In genomic region chr11:112174789-112175595, GRCh38 we compare ENCODE assay signal across 8 cellular contexts. TPM values are rescaled to one million over a fixed set of nuclear protein-coding genes. Genes with fewer than 3 reads are reported as not detected.
DNase-seq lines count a peak whose midpoint lies in the region; ATAC-seq and TF ChIP-seq lines count a peak whose summit lies in the region.

BCO2 (plus strand) TSS chr11:112175512; CDS start chr11:112175602, 90 bp downstream.

- no peaks in the 10 kb centered on the region for H3K27me3 ChIP-seq in MM.1S (replicated peaks; ENCODE audit: insufficient read depth, low read length)
- H3K27me3 ChIP-seq in smooth muscle cell (ENCODE audit: low read depth), result no peaks in the 10 kb centered on the region

- H3K4me1 ChIP-seq in MM.1S (ENCODE audit: low read length) (peaks cover 15% of the 10 kb centered on the region), smooth muscle cell (ENCODE audit: low read depth) (no peaks in the 10 kb centered on the region)

- DNase-seq in Ammon's horn (ENCODE audit: low spot score) (peak; percentile 92), MM.1S (peak; percentile 16), choroid plexus epithelial cell (ENCODE audit: low read depth) (peak; percentile 87), islet precursor cell (peak; percentile 82), smooth muscle cell (lab: John Stamatoyannopoulos, UW; ENCODE audit: unreplicated experiment) (peak; percentile 37)
- DNase-seq in T-helper 2 cell treated with Interferon-gamma antibody and Interleukin-4, amounts not matched to agents 5 μg/mL and 100 μg/mL, for 36 hours (ENCODE audit: low spot score), result peak; percentile 41

- TF ChIP-seq CTCF in MM.1S (IDR thresholded peaks at IDR 0.05; ENCODE audit: low read length), result peak; percentile 71
- TF ChIP-seq CTCF in choroid plexus epithelial cell (conservative IDR thresholded peaks at IDR 0.05; ENCODE audit: low read depth, low read length), result peak; percentile 86
- peak; percentile 95 for TF ChIP-seq CTCF in smooth muscle cell (IDR thresholded peaks at IDR 0.05; ENCODE audit: borderline replicate concordance, insufficient read depth, poor library complexity, severe bottlenecking)

- H3K4me2 ChIP-seq in MM.1S (ENCODE audit: low read depth, low read length) (no peak within 1 kb of the TSS), smooth muscle cell (peak within 1 kb of the TSS; percentile 79)

- 3% methylated on average over 11 of the region's 11 CpGs for WGBS in smooth muscle cell (ENCODE audit: low lambda C conversion rate)

- H3K9me2 ChIP-seq in MM.1S (replicated peaks; ENCODE audit: insufficient read depth, low read length), result no peaks in the 10 kb centered on the region

- H3K9ac ChIP-seq in MM.1S (ENCODE audit: low read length), result no peak within 1 kb of the TSS
- peak within 1 kb of the TSS; percentile 76 for H3K9ac ChIP-seq in smooth muscle cell (ENCODE audit: low read depth)

- H3K36me3 Mint-ChIP-seq in T-helper 2 cell treated with Interferon-gamma antibody and Interleukin-4, amounts not matched to agents 5 μg/mL and 100 μg/mL, for 36 hours (ENCODE audit: low read depth), result no peaks in the 10 kb centered on the region

- H3K4me3 ChIP-seq in MM.1S (ENCODE audit: low read length) (no peak within 1 kb of the TSS), choroid plexus epithelial cell (ENCODE audit: low read depth, low read length) (peak within 1 kb of the TSS; percentile 43), smooth muscle cell (peak within 1 kb of the TSS; percentile 41)

- peak within 1 kb of the TSS; percentile 69 for H3K4me3 Mint-ChIP-seq in T-helper 2 cell treated with Interferon-gamma antibody and Interleukin-4, amounts not matched to agents 5 μg/mL and 100 μg/mL, for 36 hours

- H3F3A ChIP-seq in MM.1S (ENCODE audit: insufficient read depth, low read length), result 0 out of 2 replicates have a peak, but pooled peaks cover 4% of the 10 kb centered on the region
- H3F3A ChIP-seq in smooth muscle cell (ENCODE audit: low read depth), result no peaks in the 10 kb centered on the region

- no peaks in the 10 kb centered on the region for H3K9me3 Mint-ChIP-seq in T-helper 2 cell treated with Interferon-gamma antibody and Interleukin-4, amounts not matched to agents 5 μg/mL and 100 μg/mL, for 36 hours

- no peak within 1 kb of the TSS for H3K27ac Mint-ChIP-seq in T-helper 2 cell treated with Interferon-gamma antibody and Interleukin-4, amounts not matched to agents 5 μg/mL and 100 μg/mL, for 36 hours

- H2AFZ ChIP-seq in MM.1S (ENCODE audit: low read length) (no peak within 1 kb of the TSS), smooth muscle cell (ENCODE audit: low read depth) (peak within 1 kb of the TSS; percentile 3)

- H3K9me3 ChIP-seq in MM.1S (replicated peaks; ENCODE audit: insufficient read depth, low read length) (no peaks in the 10 kb centered on the region), smooth muscle cell (replicated peaks; ENCODE audit: low read depth) (no peaks in the 10 kb centered on the region)

- H3K27me3 Mint-ChIP-seq in T-helper 2 cell treated with Interferon-gamma antibody and Interleukin-4, amounts not matched to agents 5 μg/mL and 100 μg/mL, for 36 hours (ENCODE audit: low read depth), result peaks cover 30% of the 10 kb centered on the region

- ATAC-seq in GM19035 (IDR thresholded peaks at IDR 0.05; ENCODE audit: unreplicated experiment) (peak; percentile 46), GM19397 (IDR thresholded peaks at IDR 0.05; ENCODE audit: unreplicated experiment) (no peak)

- no peaks in the 10 kb centered on the region for H3K79me2 ChIP-seq in MM.1S (ENCODE audit: low read length)
- H3K79me2 ChIP-seq in smooth muscle cell (ENCODE audit: low read depth), result no peaks in the 10 kb centered on the region

- peaks cover 7% of the 10 kb centered on the region for H3K4me1 Mint-ChIP-seq in T-helper 2 cell treated with Interferon-gamma antibody and Interleukin-4, amounts not matched to agents 5 μg/mL and 100 μg/mL, for 36 hours (ENCODE audit: low read depth)

- H3K36me3 ChIP-seq in MM.1S (replicated peaks; ENCODE audit: insufficient read depth, low read length) (no peaks in the 10 kb centered on the region), smooth muscle cell (ENCODE audit: low read depth) (no peaks in the 10 kb centered on the region)

- H4K20me1 ChIP-seq in MM.1S (ENCODE audit: insufficient read depth, low read length), result no peaks in the 10 kb centered on the region
- H4K20me1 ChIP-seq in smooth muscle cell (ENCODE audit: low read depth), result no peaks in the 10 kb centered on the region

- no peak within 1 kb of the TSS for H3K27ac ChIP-seq in MM.1S (ENCODE audit: low read length)
- H3K27ac ChIP-seq in smooth muscle cell (ENCODE audit: low read depth), result peak within 1 kb of the TSS; percentile 17

RNA-seq across cellular contexts. Expression of gene BCO2, which starts in this region (rescaled TPM):
- 0.13 and 1.8 TPM in 2 replicates for total RNA-seq in smooth muscle cell
- polyA plus RNA-seq in smooth muscle cell, result 0.82 and 2.0 TPM in 2 replicates

Comparison
In these comparisons a context has a peak if more than half of its experiments do, and no peak if none do; other contexts are left out.
1. DNase-seq: peak in every context shown above with its lines; median percentile 92 in Ammon's horn; 87 in choroid plexus epithelial cell; 82 in islet precursor cell; 41 in T-helper 2 cell treated with Interferon-gamma antibody and Interleukin-4, amounts not matched to agents 5 μg/mL and 100 μg/mL, for 36 hours; 37 in smooth muscle cell; 16 in MM.1S.